ENCODE assay signal across 9 cellular contexts in the genomic region with DNA sequence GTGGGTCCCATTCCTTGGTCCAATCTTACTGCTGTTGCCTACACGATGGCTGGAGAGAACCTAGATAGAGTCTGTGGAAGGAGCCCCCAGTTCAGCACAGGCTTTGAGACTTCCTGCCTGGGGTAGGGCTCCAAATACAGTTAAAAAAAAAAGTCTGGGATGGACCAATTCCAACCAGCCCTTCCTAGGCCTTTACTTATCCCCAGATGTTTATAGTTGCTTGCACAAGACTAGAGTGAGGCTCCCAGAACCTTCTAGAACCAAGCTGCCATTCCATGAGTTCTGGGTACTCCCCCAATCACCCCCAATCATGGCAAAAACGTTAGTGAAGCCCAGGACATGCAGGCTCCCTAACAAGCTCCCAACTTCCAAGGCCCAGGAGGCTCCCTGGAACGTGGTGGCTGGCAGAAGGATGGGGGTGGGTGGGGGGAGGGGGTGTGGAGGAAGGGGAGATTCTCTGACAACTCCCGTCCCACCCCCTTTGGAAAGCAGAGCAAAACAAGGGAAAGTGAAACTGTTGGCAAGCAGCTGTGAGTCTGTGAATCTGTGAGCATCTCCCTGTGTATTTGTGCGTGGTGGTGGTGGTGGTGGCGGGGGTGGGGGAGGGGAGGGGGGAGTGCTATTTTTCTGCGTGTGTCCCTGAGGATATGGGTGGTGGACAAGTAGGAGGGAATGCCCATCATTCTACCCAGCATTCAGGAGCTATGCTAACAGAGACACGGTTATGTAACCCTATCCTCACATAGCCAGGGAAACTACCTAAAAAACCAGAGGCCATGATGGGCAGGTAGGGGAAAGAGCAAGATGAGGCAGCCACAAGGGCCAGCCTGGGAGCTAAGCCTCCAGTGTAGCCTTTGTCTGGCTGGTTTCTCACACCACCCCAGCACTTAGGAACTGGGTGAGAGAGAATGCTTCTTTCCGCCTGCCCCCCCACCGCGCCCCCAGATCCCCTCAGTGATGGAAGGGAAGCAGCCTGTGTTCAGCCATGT. TPM values are rescaled to one million over a fixed set of nuclear protein-coding genes. Genes with fewer than 3 reads are reported as not detected.
DNase-seq lines count a peak whose midpoint lies in the region; ATAC-seq and TF ChIP-seq lines count a peak whose summit lies in the region.
"Had no signal": no experiment of that assay in that cellular context is flagged by ENCODE, and none has a peak within 500 bp of the region (broad histone marks: within the 10 kb centered on the region; RNA-seq: fewer than 3 reads in every experiment).

No MANE protein-coding gene starts in this region.

- 45 to 51% methylated on average over 9 to 11 of the region's 11 CpGs for WGBS in upper lobe of left lung, 2 donors

- H3K27me3 Mint-ChIP-seq in T-helper 2 cell treated with Interferon-gamma antibody and Interleukin-4, amounts not matched to agents 5 μg/mL and 100 μg/mL, for 36 hours (ENCODE audit: low read depth): no peaks in the 10 kb centered on the region
- peaks cover 0 to 2% (median 0%) of the 10 kb centered on the region in 3 donors for H3K27me3 Mint-ChIP-seq in immature natural killer cell (ENCODE audit: low read depth in 3 of 3)

- H3K4me3 ChIP-seq in adipocyte (ENCODE audit: low read length): no peak overlapping the region
- H3K4me3 ChIP-seq in upper lobe of left lung: peak overlapping the region in 2 of 4 donors; percentile 8 to 55

- H3K9me3 ChIP-seq in adipocyte (ENCODE audit: control insufficient read depth, low read length) (no peaks in the 10 kb centered on the region), upper lobe of left lung (no peaks in the 10 kb centered on the region)

- no peak overlapping the region for H3K4me3 Mint-ChIP-seq in T-helper 2 cell treated with Interferon-gamma antibody and Interleukin-4, amounts not matched to agents 5 μg/mL and 100 μg/mL, for 36 hours
- H3K4me3 Mint-ChIP-seq in immature natural killer cell: peak overlapping the region in 1 of 5 donors; percentile 21
- H3K4me3 Mint-ChIP-seq: activated T-cell treated with anti-CD3 and anti-CD28 coated beads, Interleukin-2, amount 50 U/mL, for 72 hours had no signal

- peak overlapping the region; percentile 5 for H3K27ac Mint-ChIP-seq in T-helper 2 cell treated with Interferon-gamma antibody and Interleukin-4, amounts not matched to agents 5 μg/mL and 100 μg/mL, for 36 hours
- peak overlapping the region in 1 of 6 donors; percentile 6 for H3K27ac Mint-ChIP-seq in immature natural killer cell
- H3K27ac Mint-ChIP-seq: activated T-cell treated with anti-CD3 and anti-CD28 coated beads, Interleukin-2, amount 50 U/mL, for 72 hours had no signal

- no peak overlapping the region for H3K9ac ChIP-seq in adipocyte (ENCODE audit: low read length)

- no peak for TF ChIP-seq CTCF in upper lobe of left lung (IDR thresholded peaks at IDR 0.05)

- no peak for ATAC-seq in upper lobe of left lung (ENCODE audit: low FRiP score in 2 of 2)
- ATAC-seq: activated T-cell treated with anti-CD3 and anti-CD28 coated beads, Interleukin-2, amount 50 U/mL, for 72 hours had no signal

- peak overlapping the region; percentile 50 for H3K27ac ChIP-seq in layer of hippocampus (ENCODE audit: low read depth, low read length)
- peak overlapping the region; percentile 69 to 88 (median 78) for H3K27ac ChIP-seq in upper lobe of left lung

- peaks cover 3% of the 10 kb centered on the region for H3K36me3 Mint-ChIP-seq in T-helper 2 cell treated with Interferon-gamma antibody and Interleukin-4, amounts not matched to agents 5 μg/mL and 100 μg/mL, for 36 hours (ENCODE audit: low read depth)
- no peaks in the 10 kb centered on the region for H3K36me3 Mint-ChIP-seq in immature natural killer cell

- no peak for DNase-seq in T-helper 2 cell treated with Interferon-gamma antibody and Interleukin-4, amounts not matched to agents 5 μg/mL and 100 μg/mL, for 36 hours (ENCODE audit: low spot score)
- DNase-seq in T-helper 2 cell (no peak), adipocyte (ENCODE audit: low read depth) (peak; percentile 9), upper lobe of left lung (no peak), immature natural killer cell (no peak), NCI-H128 (lab: John Stamatoyannopoulos, UW; ENCODE audit: unreplicated experiment) (no peak)
- no peak for DNase-seq in stimulated activated CD4-positive, alpha-beta T cell treated with anti-CD3 and anti-CD28 coated beads, Interleukin-2, amount 100 ng/mL, for 24 hours
- DNase-seq: activated T-cell treated with anti-CD3 and anti-CD28 coated beads, Interleukin-2, amount 50 U/mL, for 72 hours had no signal

- no peaks in the 10 kb centered on the region for H3K9me3 Mint-ChIP-seq in T-helper 2 cell treated with Interferon-gamma antibody and Interleukin-4, amounts not matched to agents 5 μg/mL and 100 μg/mL, for 36 hours
- no peaks in the 10 kb centered on the region for H3K9me3 Mint-ChIP-seq in immature natural killer cell
- H3K9me3 Mint-ChIP-seq: activated T-cell treated with anti-CD3 and anti-CD28 coated beads, Interleukin-2, amount 50 U/mL, for 72 hours had no signal

- no peak for TF ChIP-seq EP300 in upper lobe of left lung (IDR thresholded peaks at IDR 0.05)

- peaks cover 4% of the 10 kb centered on the region for H3K27me3 ChIP-seq in adipocyte (replicated peaks; ENCODE audit: control insufficient read depth, insufficient read depth, low read length)
- no peaks in the 10 kb centered on the region for H3K27me3 ChIP-seq in layer of hippocampus (ENCODE audit: control insufficient read depth, insufficient read depth, low read length)
- no peaks in the 10 kb centered on the region for H3K27me3 ChIP-seq in upper lobe of left lung

- H3K4me1 ChIP-seq in adipocyte (ENCODE audit: control insufficient read depth, insufficient read depth, low read length): peaks cover 11% of the 10 kb centered on the region
- H3K4me1 ChIP-seq in upper lobe of left lung: peaks cover 45 to 63% (median 58%) of the 10 kb centered on the region in 4 donors

- H3K36me3 ChIP-seq in adipocyte (ENCODE audit: control insufficient read depth, insufficient read depth, low read length, severe bottlenecking) (no peaks in the 10 kb centered on the region), upper lobe of left lung (peaks cover 0 to 21% (median 12%) of the 10 kb centered on the region in 4 donors)

- TF ChIP-seq POLR2A in upper lobe of left lung (IDR thresholded peaks at IDR 0.05): no peak

- H3K4me1 Mint-ChIP-seq in T-helper 2 cell treated with Interferon-gamma antibody and Interleukin-4, amounts not matched to agents 5 μg/mL and 100 μg/mL, for 36 hours (ENCODE audit: low read depth): peaks cover 19% of the 10 kb centered on the region
- peaks cover 23% of the 10 kb centered on the region in 2 donors for H3K4me1 Mint-ChIP-seq in immature natural killer cell

RNA-seq across cellular contexts. Expression of a gene that starts 2.0 kb away (rescaled TPM):
- total RNA-seq in upper lobe of left lung: 10 to 100 TPM; 24.5 to 97.4 (median 36.4) TPM
- 1 to 10 TPM in 1 of 3 donors, under 1 TPM in 1, not detected in 1; 0.68 to 1.1 TPM for polyA plus RNA-seq in immature natural killer cell

RNA-seq across cellular contexts. Expression of a gene that starts 28.0 kb away (rescaled TPM):
- total RNA-seq in upper lobe of left lung: 10 to 100 TPM in 5 of 6 donors, 1 to 10 TPM in 1; 8.0 to 28.3 (median 15.0) TPM
- 10 to 100 TPM; 11.5 to 24.0 (median 12.1) TPM for polyA plus RNA-seq in immature natural killer cell

RNA-seq across cellular contexts. Expression of a gene that starts 31.9 kb away (rescaled TPM):
- total RNA-seq in upper lobe of left lung: under 1 TPM in 1 of 6 donors, not detected in 5; 0.43 TPM
- not detected for polyA plus RNA-seq in immature natural killer cell

RNA-seq across cellular contexts. Expression of a gene that starts 38.3 kb away (rescaled TPM):
- total RNA-seq in upper lobe of left lung: 100 to 1,000 TPM in 3 of 6 donors, 10 to 100 TPM in 3; 67.9 to 380 (median 123) TPM
- 10 to 100 TPM in 2 of 3 donors, 1 to 10 TPM in 1; 7.5 to 39.7 (median 19.2) TPM for polyA plus RNA-seq in immature natural killer cell

RNA-seq across cellular contexts. Expression of a gene that starts 45.3 kb away (rescaled TPM):
- 1 to 10 TPM; 1.4 to 9.4 (median 3.5) TPM for total RNA-seq in upper lobe of left lung
- 1 to 10 TPM in 2 of 3 donors, not detected in 1; 1.4 to 1.5 TPM for polyA plus RNA-seq in immature natural killer cell
